10 cellular contexts compared by ENCODE assay signal in genomic region chr15:62241135-62241770, GRCh38.
A peak's percentile ranks its signal among the peaks of the same experiment; 100 is the strongest.
DNase-seq lines count a peak whose midpoint lies in the region; ATAC-seq, FAIRE-seq and TF ChIP-seq lines count a peak whose summit lies in the region.
"Had no signal": no experiment of that assay in that cellular context is flagged by ENCODE, and none has a peak within 500 bp of the region (broad histone marks: within the 10 kb centered on the region; RNA-seq: fewer than 3 reads in every experiment).

No MANE protein-coding gene starts in this region.

- no peaks in the 10 kb centered on the region for H3K79me2 ChIP-seq in hepatocyte

- H3K4me3 ChIP-seq in AG04449 (ENCODE audit: low read depth, low read length) = no peak overlapping the region
- H3K4me3 ChIP-seq in hepatocyte = no peak overlapping the region
- H3K4me3 ChIP-seq in ovary = no peak overlapping the region

- H3K36me3 ChIP-seq in hepatocyte (replicated peaks; ENCODE audit: insufficient read depth, low read depth) = no peaks in the 10 kb centered on the region
- H3K36me3 ChIP-seq in ovary = no peaks in the 10 kb centered on the region

- H3K27ac ChIP-seq in hepatocyte (no peak overlapping the region), ovary (no peak overlapping the region)

- DNase-seq in AG04449 (ENCODE audit: low read depth, low spot score) (no peak), GM12891 (ENCODE audit: insufficient read length, low spot score) (no peak), RPMI8226 (peak; percentile 44), hepatocyte (ENCODE audit: low spot score) (peak; percentile 24), cerebellar nuclear complex (lab: John Stamatoyannopoulos, UW) (no peak), ovary (no peak), germinal center (ENCODE audit: low spot score) (no peak)
- DNase-seq: NCI-H774; stimulated activated CD4-positive, alpha-beta T cell treated with anti-CD3 and anti-CD28 coated beads, Interleukin-1b, Interleukin-23, amount 100 ng/mL, for 48 hours had no signal

- no peak for TF ChIP-seq EP300 in ovary (IDR thresholded peaks at IDR 0.05)

- H3K9me2 ChIP-seq in hepatocyte (replicated peaks; ENCODE audit: insufficient read depth) = no peaks in the 10 kb centered on the region

- CTCF ChIA-PET in AG04449 (lab: Yijun Ruan, JAX) = interaction anchor here (0.9 to 3.1 kb wide), 3 partner anchors 11 to 22 kb away, joined by 3 to 19 read pairs (median 4); no protein-coding TSS in a partner anchor

- WGBS in hepatocyte (ENCODE audit: low lambda C conversion rate, missing lambda C conversion rate) = 76% methylated on average over 5 of the region's 5 CpGs
- WGBS in ovary, 3 donors = 51 to 78% (median 70%) methylated on average over 2 to 5 of the region's 5 CpGs

- TF ChIP-seq POLR2A in GM12891 (IDR thresholded peaks at IDR 0.05; ENCODE audit: low read depth, low read length) (no peak), ovary (IDR thresholded peaks at IDR 0.05) (no peak)

- TF ChIP-seq CTCF in AG04449 (IDR thresholded peaks at IDR 0.05; ENCODE audit: insufficient read depth, low read length, missing control alignments) = peak; percentile 32
- TF ChIP-seq CTCF in hepatocyte (IDR thresholded peaks at IDR 0.05; ENCODE audit: poor library complexity) = peak; percentile 16
- TF ChIP-seq CTCF in ovary (IDR thresholded peaks at IDR 0.05) = no peak

- H3K4me2 ChIP-seq in hepatocyte = no peak overlapping the region

- H3K4me1 ChIP-seq in hepatocyte (ENCODE audit: insufficient read depth) = no peaks in the 10 kb centered on the region
- no peaks in the 10 kb centered on the region for H3K4me1 ChIP-seq in ovary (ENCODE audit: insufficient read depth)

- POLR2A ChIA-PET in AG04449 (lab: Yijun Ruan, JAX) = no interaction called here

- H3K27me3 ChIP-seq in hepatocyte (no peaks in the 10 kb centered on the region), ovary (no peaks in the 10 kb centered on the region)

- no peaks in the 10 kb centered on the region for H4K20me1 ChIP-seq in hepatocyte (ENCODE audit: insufficient read depth, poor library complexity, severe bottlenecking)

- intact Hi-C loops in ovary (cut with DNase I) = no loop called here

- H3K9me3 ChIP-seq in hepatocyte (ENCODE audit: low read depth) = no peaks in the 10 kb centered on the region
- no peaks in the 10 kb centered on the region for H3K9me3 ChIP-seq in ovary

- no peak for ATAC-seq in HG03159 (IDR thresholded peaks at IDR 0.05; ENCODE audit: unreplicated experiment)

- H2AFZ ChIP-seq in hepatocyte = no peak overlapping the region

- peak; percentile 13 for FAIRE-seq in GM12891 (lab: Jason Lieb, UNC)

TF ChIP-seq in GM12891, 5 proteins besides CTCF, POLR2A, EP300 and RAD21:
- TF ChIP-seq PAX5 (IDR thresholded peaks at IDR 0.05; ENCODE audit: insufficient read depth, low read length, severe bottlenecking) (no peak), POU2F2 (IDR thresholded peaks at IDR 0.05; ENCODE audit: low read depth, low read length) (no peak), TAF1 (IDR thresholded peaks at IDR 0.05; ENCODE audit: low read depth, low read length) (no peak), SPI1 (IDR thresholded peaks at IDR 0.05; ENCODE audit: low read depth, low read length) (no peak), POLR2AphosphoS5 (IDR thresholded peaks at IDR 0.05; ENCODE audit: low read depth, low read length) (no peak)

Comparison
In these comparisons a context has a peak if more than half of its experiments do, and no peak if none do; other contexts are left out.
1. DNase-seq: peak in RPMI8226 (single experiment) and hepatocyte (single experiment); none in AG04449 (single experiment), GM12891 (single experiment), cerebellar nuclear complex (0 of 2), ovary (0 of 5) and germinal center (single experiment).
2. CTCF ChIP-seq: peak in AG04449 (single experiment) and hepatocyte (single experiment); none in ovary (0 of 3).